ENCODE assay signal across 18 cellular contexts in the genomic region with DNA sequence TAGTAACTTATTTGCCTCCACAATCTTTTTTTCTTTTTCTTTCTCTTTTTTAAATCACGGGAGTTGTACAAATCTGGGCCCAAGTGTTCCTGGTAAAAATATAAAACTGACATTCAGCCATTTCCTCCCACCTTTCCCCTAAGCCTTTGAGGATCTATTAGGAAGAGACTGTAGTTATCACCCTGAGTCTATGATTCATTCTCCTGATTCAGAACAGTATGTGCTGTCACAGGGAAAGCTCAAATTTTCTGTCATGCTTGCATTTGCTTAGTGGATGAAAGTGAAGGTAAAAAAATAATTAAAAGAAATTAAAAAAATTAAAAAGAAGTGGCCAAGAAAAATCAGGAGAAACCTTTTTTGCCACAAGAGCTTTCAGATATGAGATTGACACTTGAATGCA.
DNase-seq lines count a peak whose midpoint lies in the region; ATAC-seq and TF ChIP-seq lines count a peak whose summit lies in the region.
"Had no signal": no experiment of that assay in that cellular context is flagged by ENCODE, and none has a peak within 500 bp of the region (broad histone marks: within the 10 kb centered on the region; RNA-seq: fewer than 3 reads in every experiment).

No MANE protein-coding gene starts in this region.

- H3K4me1 ChIP-seq in mammary epithelial cell (ENCODE audit: insufficient read depth, low read length) (no peaks in the 10 kb centered on the region), skeletal muscle satellite cell (ENCODE audit: control insufficient read depth, insufficient read depth, low read length) (peaks cover 7% of the 10 kb centered on the region)

- CTCF ChIA-PET in mammary epithelial cell (lab: Charles Lee; ENCODE audit: low non-redundant PET), result no interaction called here

- BruUV-seq in mammary epithelial cell (replicated peaks; lab: Mats Ljungman, UMichigan), result no TSS peak

- in situ Hi-C loops in mammary epithelial cell (cut with MboI; ENCODE audit: low sequenced_read_pairs in 2 of 2), result no loop called here

- peaks cover 35% of the 10 kb centered on the region for H3K36me3 Mint-ChIP-seq in HFFc6 (ENCODE audit: low read depth)

- ATAC-seq in Right ventricle myocardium inferior (no peak), HG03097 (IDR thresholded peaks at IDR 0.05; ENCODE audit: low FRiP score, unreplicated experiment) (no peak)
- ATAC-seq: PC-3 had no signal

- peaks cover 13% of the 10 kb centered on the region for H3K4me1 Mint-ChIP-seq in HFFc6 (ENCODE audit: low read depth)
- H3K4me1 Mint-ChIP-seq: B cell, H9 had no signal

- H3K36me3 ChIP-seq in mammary epithelial cell (ENCODE audit: insufficient read depth, low read length), result peaks cover 9% of the 10 kb centered on the region
- H3K36me3 ChIP-seq in skeletal muscle satellite cell (ENCODE audit: insufficient read depth, low read length), result peaks cover 6% of the 10 kb centered on the region

- TF ChIP-seq CTCF in HFFc6 (IDR thresholded peaks at IDR 0.05) (no peak), mammary epithelial cell (conservative IDR thresholded peaks at IDR 0.05 in 1 of 2, IDR thresholded peaks at IDR 0.05 in 1 of 2; ENCODE audit: extremely low read depth in 1 of 2, insufficient read depth in 1 of 2, low read depth in 1 of 2, low read length in 2 of 2) (no peak), foreskin fibroblast (IDR thresholded peaks at IDR 0.05; ENCODE audit: low read depth, low read length) (no peak)

- H3K4me3 ChIP-seq in mammary epithelial cell (replicated peaks in 1 of 3; ENCODE audit: insufficient read depth in 1 of 3, low read depth in 2 of 3, low read length in 3 of 3) (no peak overlapping the region), foreskin fibroblast (ENCODE audit: low read depth in 1 of 2, low read length in 2 of 2) (no peak overlapping the region), skeletal muscle satellite cell (ENCODE audit: low read length) (no peak overlapping the region)

- WGBS in mammary epithelial cell (ENCODE audit: low coverage, missing lambda C conversion rate), result 100% methylated on average over 1 of the region's 1 CpG

- intact Hi-C loops in mammary epithelial cell (cut with micrococcal nuclease), result no loop called here
- intact Hi-C loops in Right ventricle myocardium inferior (cut with DNase I), result no loop called here

- dilution Hi-C loops in mammary epithelial cell (cut with HindIII; ENCODE audit: low sequenced_read_pairs), result no loop called here

- H2AFZ ChIP-seq in mammary epithelial cell (ENCODE audit: low read depth, low read length), result no peak overlapping the region

- H3K9ac ChIP-seq in mammary epithelial cell (ENCODE audit: insufficient read depth, low read length) (no peak overlapping the region), skeletal muscle satellite cell (ENCODE audit: low read depth, low read length) (no peak overlapping the region)

- H3K27me3 ChIP-seq in mammary epithelial cell (ENCODE audit: insufficient read depth, low read length), result no peaks in the 10 kb centered on the region
- H3K27me3 ChIP-seq in skeletal muscle satellite cell (ENCODE audit: control insufficient read depth, insufficient read depth, low read length), result no peaks in the 10 kb centered on the region

- H4K20me1 ChIP-seq in mammary epithelial cell (ENCODE audit: insufficient read depth, low read length), result no peaks in the 10 kb centered on the region

- no peaks in the 10 kb centered on the region for H3K79me2 ChIP-seq in mammary epithelial cell (ENCODE audit: insufficient read depth, low read length)

- H3K27me3 Mint-ChIP-seq in HFFc6 (ENCODE audit: insufficient read depth), result no peaks in the 10 kb centered on the region
- H3K27me3 Mint-ChIP-seq: B cell; CD4-positive, alpha-beta T cell had no signal

- H3K27ac ChIP-seq in mammary epithelial cell (ENCODE audit: insufficient read depth, low read depth, low read length), result no peak overlapping the region

- H3K4me3 Mint-ChIP-seq in HFFc6, result no peak overlapping the region
- H3K4me3 Mint-ChIP-seq: B cell; CD4-positive, alpha-beta T cell; H9 had no signal

- no peak overlapping the region for H3K4me2 ChIP-seq in mammary epithelial cell (ENCODE audit: insufficient read depth, low read depth, low read length)
- peak overlapping the region; percentile 5 for H3K4me2 ChIP-seq in skeletal muscle satellite cell (ENCODE audit: low read length)

- H3K9me3 ChIP-seq in mammary epithelial cell (replicated peaks; ENCODE audit: insufficient read depth, low read length), result no peaks in the 10 kb centered on the region
- H3K9me3 ChIP-seq in skeletal muscle satellite cell (replicated peaks; ENCODE audit: low read length), result no peaks in the 10 kb centered on the region

- 0 out of 2 replicates have a peak overlapping the region, but pooled peaks have one; percentile 6 for H3K27ac Mint-ChIP-seq in HFFc6
- H3K27ac Mint-ChIP-seq: B cell; CD4-positive, alpha-beta T cell; H9 had no signal

- no peaks in the 10 kb centered on the region for H3K9me3 Mint-ChIP-seq in HFFc6
- H3K9me3 Mint-ChIP-seq: CD4-positive, alpha-beta T cell had no signal

- DNase-seq in HFFc6 (no peak), mammary epithelial cell (peak; percentile 20), foreskin fibroblast (peak; percentile 12 to 47), NCI-H446 (lab: John Stamatoyannopoulos, UW) (no peak), Right ventricle myocardium inferior (ENCODE audit: missing footprints) (no peak)
- DNase-seq: ACHN; CD4-positive, alpha-beta T cell; DMS79; GDM1; H9; KG1; MM.1S; NCI-H1105; NCI-H187; PC-3 had no signal

Comparison
In these comparisons a context has a peak if more than half of its experiments do, and no peak if none do; other contexts are left out.
1. DNase-seq: peak in mammary epithelial cell (single experiment) and foreskin fibroblast (2 of 2); none in HFFc6 (single experiment), NCI-H446 (0 of 2) and Right ventricle myocardium inferior (single experiment).